29 cellular contexts compared by ENCODE assay signal in genomic region chr20:9388826-9389187, GRCh38.
"Had no signal": no experiment of that assay in that cellular context is flagged by ENCODE, and none has a peak within 500 bp of the region (broad histone marks: within the 10 kb centered on the region; RNA-seq: fewer than 3 reads in every experiment).

No MANE protein-coding gene starts in this region.

- H3K36me3 Mint-ChIP-seq: activated CD8-positive, alpha-beta memory T cell treated with anti-CD3 and anti-CD28 coated beads, Interleukin-2, amount 10 ng/mL, durations not matched to agents 7 days and 5 days; activated naive CD4-positive, alpha-beta T cell treated with anti-CD3 and anti-CD28 coated beads, Interleukin-2, amount 10 ng/mL, durations not matched to agents 7 days and 5 days; activated naive CD8-positive, alpha-beta T cell treated with anti-CD3 and anti-CD28 coated beads for 36 hours had no signal

- H3K27ac ChIP-seq: brain microvascular endothelial cell, SJCRH30, SK-N-MC, WERI-Rb-1 had no signal

- H3K27me3 ChIP-seq: brain microvascular endothelial cell had no signal

- H3K4me1 ChIP-seq: SJCRH30 had no signal

- DNase-seq: activated CD4-positive, alpha-beta memory T cell treated with anti-CD3 and anti-CD28 coated beads, Interleukin-2, amount 10 ng/mL, durations not matched to agents 7 days and 5 days; activated CD4-positive, alpha-beta T cell treated with anti-CD3 and anti-CD28 coated beads for 1 hour; activated CD4-positive, alpha-beta T cell treated with anti-CD3 and anti-CD28 coated beads for 48 hours; activated CD4-positive, CD25-positive, alpha-beta regulatory T cell; activated CD8-positive, alpha-beta memory T cell treated with anti-CD3 and anti-CD28 coated beads for 24 hours; activated CD8-positive, alpha-beta memory T cell treated with anti-CD3 and anti-CD28 coated beads, Interleukin-2, amount 10 ng/mL, durations not matched to agents 7 days and 5 days; activated CD8-positive, alpha-beta memory T cell treated with anti-CD3 and anti-CD28 coated beads, Interleukin-2, amount 50 U/mL, for 48 hours; activated effector memory CD4-positive, alpha-beta T cell treated with Interleukin-2 at 50 U/mL for 16 hours; activated naive CD4-positive, alpha-beta T cell treated with anti-CD3 and anti-CD28 coated beads, Interleukin-2, amount 10 ng/mL, durations not matched to agents 7 days and 5 days; activated naive CD8-positive, alpha-beta T cell treated with anti-CD3 and anti-CD28 coated beads for 36 hours; activated T-cell treated with anti-CD3 and anti-CD28 coated beads, Interleukin-2, amount 50 U/mL, for 48 hours; brain microvascular endothelial cell; central memory CD4-positive, alpha-beta T cell; NCI-H1048; NCI-H1436 treated with DMSO at 0.1 percent for 48 hours; NCI-H187; NCI-H2081; NCI-H2171 treated with DMSO at 0.1 percent for 48 hours; NCI-H2227 treated with DMSO at 0.1 percent for 48 hours; NCI-H446; NCI-H510A treated with DMSO at 0.1 percent for 48 hours; NCI-H526 treated with DMSO at 0.1 percent for 48 hours; NCI-H82; SHP77; SJCRH30; T1000; WERI-Rb-1 had no signal

- ATAC-seq: activated CD8-positive, alpha-beta memory T cell treated with anti-CD3 and anti-CD28 coated beads, Interleukin-2, amount 10 ng/mL, durations not matched to agents 7 days and 5 days; Panc1 had no signal

- H3K4me3 ChIP-seq: SJCRH30, SK-N-MC had no signal

- H3K27ac Mint-ChIP-seq: activated CD4-positive, alpha-beta memory T cell treated with anti-CD3 and anti-CD28 coated beads, Interleukin-2, amount 10 ng/mL, durations not matched to agents 7 days and 5 days; activated CD8-positive, alpha-beta memory T cell treated with anti-CD3 and anti-CD28 coated beads, Interleukin-2, amount 10 ng/mL, durations not matched to agents 7 days and 5 days; activated naive CD4-positive, alpha-beta T cell treated with anti-CD3 and anti-CD28 coated beads, Interleukin-2, amount 10 ng/mL, durations not matched to agents 7 days and 5 days; activated naive CD8-positive, alpha-beta T cell treated with anti-CD3 and anti-CD28 coated beads for 36 hours had no signal

- H3K36me3 ChIP-seq: brain microvascular endothelial cell, SJCRH30, WERI-Rb-1 had no signal

- H3K9me3 ChIP-seq: SJCRH30 had no signal
